In genomic region chr17:42679492-42680330, GRCh38 we compare ENCODE assay signal across 1 cellular context.
TF ChIP-seq lines count a peak whose summit lies in the region.

No MANE protein-coding gene starts in this region.

TF ChIP-seq in K562, 482 proteins besides CTCF, POLR2A, EP300 and RAD21 (continued from another document and continues in another):
- TF ChIP-seq GTF2F1 (IDR thresholded peaks at IDR 0.05; ENCODE audit: low read depth, low read length) (no peak), RNF219 (CRISPR knock-in tag; IDR thresholded peaks at IDR 0.05) (no peak), NFRKB (IDR thresholded peaks at IDR 0.05; ENCODE audit: low read depth) (no peak; the same call in 1 of the 2 replicates), ZBED1 (IDR thresholded peaks at IDR 0.05) (no peak), MYBL2 (IDR thresholded peaks at IDR 0.05; ENCODE audit: low read depth) (no peak), MYBL2 (CRISPR knock-in tag; IDR thresholded peaks at IDR 0.05; ENCODE audit: borderline replicate concordance) (no peak), CHD4 (IDR thresholded peaks at IDR 0.05; ENCODE audit: insufficient read depth, insufficient replicate concordance, low read depth, low read length, poor library complexity, severe bottlenecking) (no peak), ZNF583 (CRISPR knock-in tag; IDR thresholded peaks at IDR 0.05) (0 out of 2 replicates have a peak, but pooled peaks have one; percentile 43), ERF (CRISPR knock-in tag; IDR thresholded peaks at IDR 0.05) (no peak), GABPB1 (CRISPR knock-in tag; IDR thresholded peaks at IDR 0.05) (peak; percentile 84), IFI16 (CRISPR knock-in tag; IDR thresholded peaks at IDR 0.05) (no peak), ELF1 (tag; IDR thresholded peaks at IDR 0.05) (no peak), FOXM1 (IDR thresholded peaks at IDR 0.05; ENCODE audit: low read depth) (no peak), FOXM1 (CRISPR knock-in tag; IDR thresholded peaks at IDR 0.05; ENCODE audit: low read depth) (peak; percentile 95; the same call in 1 of the 2 replicates), FOXJ2 (tag; IDR thresholded peaks at IDR 0.05) (no peak), FUS (optimal IDR thresholded peaks at IDR 0.05; ENCODE audit: low read depth, low read length) (peak; percentile 94), XRCC3 (IDR thresholded peaks at IDR 0.05) (no peak), ARID3A (IDR thresholded peaks at IDR 0.05; ENCODE audit: borderline replicate concordance, low read depth, low read length) (no peak), ZNF197 (CRISPR knock-in tag; IDR thresholded peaks at IDR 0.05; ENCODE audit: low read depth) (no peak), HMG20B (CRISPR knock-in tag; IDR thresholded peaks at IDR 0.05) (no peak), NR2F6 (CRISPR knock-in tag; IDR thresholded peaks at IDR 0.05) (no peak), HMG20A (CRISPR knock-in tag; conservative IDR thresholded peaks at IDR 0.05) (no peak), ZNF644 (tag; IDR thresholded peaks at IDR 0.05; ENCODE audit: low read depth) (no peak), STAG1 (CRISPR knock-in tag; IDR thresholded peaks at IDR 0.05; ENCODE audit: borderline replicate concordance) (peak; percentile 71; the same call in 1 of the 2 replicates), ZNF175 (CRISPR knock-in tag; IDR thresholded peaks at IDR 0.05; ENCODE audit: low read depth) (no peak), MAFF (IDR thresholded peaks at IDR 0.05; ENCODE audit: low read length) (no peak), SMARCA5 (IDR thresholded peaks at IDR 0.05) (no peak), ARID4B (CRISPR knock-in tag; IDR thresholded peaks at IDR 0.05) (peak; percentile 97), POU5F1 (IDR thresholded peaks at IDR 0.05; ENCODE audit: borderline replicate concordance, low read depth, low read length, partially characterized antibody) (no peak), SRSF1 (IDR thresholded peaks at IDR 0.05; ENCODE audit: low read depth, low read length) (no peak), ESRRA (IDR thresholded peaks at IDR 0.05; ENCODE audit: borderline replicate concordance, low read depth) (peak; percentile 42; the same call in 1 of the 2 replicates), TRIM24 (IDR thresholded peaks at IDR 0.05) (no peak), BRD4 (IDR thresholded peaks at IDR 0.05) (no peak), SRSF9 (IDR thresholded peaks at IDR 0.05; ENCODE audit: borderline replicate concordance, low read depth, low read length) (no peak), ZKSCAN3 (CRISPR knock-in tag; IDR thresholded peaks at IDR 0.05) (no peak), ZNF609 (CRISPR knock-in tag; IDR thresholded peaks at IDR 0.05; ENCODE audit: borderline replicate concordance) (peak; percentile 79; the same call in 1 of the 2 replicates), LCOR (CRISPR knock-in tag; IDR thresholded peaks at IDR 0.05) (no peak; the same call in 1 of the 2 replicates), JUND (IDR thresholded peaks at IDR 0.05; ENCODE audit: borderline replicate concordance, low read depth, low read length) (0 out of 2 replicates have a peak, but pooled peaks have one; percentile 3), JUND (tag; IDR thresholded peaks at IDR 0.05; ENCODE audit: borderline replicate concordance, low read depth, low read length) (no peak), HDGF (IDR thresholded peaks at IDR 0.05) (no peak), EWSR1 (IDR thresholded peaks at IDR 0.05; ENCODE audit: borderline replicate concordance, low read depth, partially characterized antibody) (no peak), RBFOX2 (IDR thresholded peaks at IDR 0.05; ENCODE audit: low read depth, low read length) (peak; percentile 86), U2AF1 (optimal IDR thresholded peaks at IDR 0.05; ENCODE audit: low read depth, low read length) (peak; percentile 47), MTA2 (IDR thresholded peaks at IDR 0.05; ENCODE audit: low read depth) (no peak), ZNF41 (CRISPR knock-in tag; conservative IDR thresholded peaks at IDR 0.05) (no peak), ZFP30 (CRISPR knock-in tag; IDR thresholded peaks at IDR 0.05; ENCODE audit: borderline replicate concordance) (no peak), ILF3 (IDR thresholded peaks at IDR 0.05; ENCODE audit: borderline replicate concordance) (no peak), TSC22D4 (tag; IDR thresholded peaks at IDR 0.05) (no peak), NFXL1 (CRISPR knock-in tag; IDR thresholded peaks at IDR 0.05) (no peak), KHSRP (IDR thresholded peaks at IDR 0.05) (no peak), SMARCA4 (IDR thresholded peaks at IDR 0.05) (no peak), BRCA1 (IDR thresholded peaks at IDR 0.05) (no peak), BRCA1 (CRISPR knock-in tag; IDR thresholded peaks at IDR 0.05) (0 out of 2 replicates have a peak, but pooled peaks have one; percentile 90), SMAD1 (IDR thresholded peaks at IDR 0.05; ENCODE audit: low read depth, low read length, partially characterized antibody) (no peak), NRF1 (conservative IDR thresholded peaks at IDR 0.05 in 1 of 2, IDR thresholded peaks at IDR 0.05 in 1 of 2) (peak; percentile 60 to 70), PRPF4 (IDR thresholded peaks at IDR 0.05; ENCODE audit: insufficient read depth, low read depth, low read length, poor library complexity, severe bottlenecking) (peak; percentile 75), ZNF282 (CRISPR knock-in tag; IDR thresholded peaks at IDR 0.05) (peak; percentile 96; the same call in 1 of the 2 replicates), NR2C2 (CRISPR knock-in tag; IDR thresholded peaks at IDR 0.05) (peak; percentile 77; the same call in 1 of the 2 replicates), NR2C2 (tag; IDR thresholded peaks at IDR 0.05) (0 out of 2 replicates have a peak, but pooled peaks have one; percentile 25), ARID1B (IDR thresholded peaks at IDR 0.05) (no peak), PHB (CRISPR knock-in tag; IDR thresholded peaks at IDR 0.05) (no peak), TRIM25 (IDR thresholded peaks at IDR 0.05; ENCODE audit: borderline replicate concordance) (no peak), ZNF3 (CRISPR knock-in tag; IDR thresholded peaks at IDR 0.05) (no peak), ZNF408 (CRISPR knock-in tag; IDR thresholded peaks at IDR 0.05; ENCODE audit: low read depth) (no peak), PREB (CRISPR knock-in tag; IDR thresholded peaks at IDR 0.05) (no peak), CAMTA2 (CRISPR knock-in tag; conservative IDR thresholded peaks at IDR 0.05) (0 out of 2 replicates have a peak, but pooled peaks have one; percentile 42)
